In genomic region chr11:5364214-5364613, GRCh38 we compare ENCODE assay signal across 11 cellular contexts. TPM values are rescaled to one million over a fixed set of nuclear protein-coding genes. Genes with fewer than 3 reads are reported as not detected.
DNase-seq lines count a peak whose midpoint lies in the region; ATAC-seq, FAIRE-seq and TF ChIP-seq lines count a peak whose summit lies in the region.
"Had no signal": no experiment of that assay in that cellular context is flagged by ENCODE, and none has a peak within 500 bp of the region (broad histone marks: within the 10 kb centered on the region; RNA-seq: fewer than 3 reads in every experiment).

No MANE protein-coding gene starts in this region.

- TF ChIP-seq RAD21 in SK-N-SH (IDR thresholded peaks at IDR 0.05; ENCODE audit: low read length): no peak

- H3K36me3 ChIP-seq in BJ (ENCODE audit: control insufficient read depth, insufficient read depth, low read length) (no peaks in the 10 kb centered on the region), SK-N-SH (replicated peaks in 1 of 2; ENCODE audit: control insufficient read depth in 1 of 2, insufficient read depth in 2 of 2, low read length in 1 of 2) (no peaks in the 10 kb centered on the region), small intestine (ENCODE audit: control insufficient read depth in 2 of 2, insufficient read depth in 2 of 2, low read length in 2 of 2) (no peaks in the 10 kb centered on the region)

- H3K27ac ChIP-seq in SK-N-SH (ENCODE audit: low read depth in 2 of 2, low read length in 1 of 2) (peak overlapping the region in 1 of 2 experiments; percentile 43; a peak in 1 of 4 replicates), small intestine (ENCODE audit: low read depth in 1 of 2, low read length in 1 of 2) (no peak overlapping the region)
- H3K27ac ChIP-seq: RWPE1, testis had no signal

- TF ChIP-seq EP300 in SK-N-SH (IDR thresholded peaks at IDR 0.05; ENCODE audit: borderline replicate concordance in 1 of 2, low read depth in 1 of 2, low read length in 1 of 2): peak in 1 of 2 experiments; percentile 77; a peak in 2 of 4 replicates

- H3F3A ChIP-seq in SK-N-SH (replicated peaks; ENCODE audit: insufficient read depth): peaks cover 27% of the 10 kb centered on the region

- ATAC-seq in HG03135 (IDR thresholded peaks at IDR 0.05; ENCODE audit: unreplicated experiment): no peak
- no peak for ATAC-seq in GM21737 (IDR thresholded peaks at IDR 0.05; ENCODE audit: unreplicated experiment)

- H3K4me1 ChIP-seq in SK-N-SH (ENCODE audit: control insufficient read depth in 1 of 2, insufficient read depth in 2 of 2, low read depth in 1 of 2, low read length in 1 of 2) (peaks cover 0 to 15% of the 10 kb centered on the region in 2 experiments; a peak in 1 of 4 replicates), small intestine (ENCODE audit: control insufficient read depth in 2 of 2, insufficient read depth in 1 of 2, low read depth in 1 of 2, low read length in 1 of 2) (no peaks in the 10 kb centered on the region)

- H4K20me1 ChIP-seq in SK-N-SH (ENCODE audit: insufficient read depth): no peaks in the 10 kb centered on the region

- H3K27me3 ChIP-seq in BJ (ENCODE audit: control insufficient read depth, insufficient read depth, low read length) (no peaks in the 10 kb centered on the region), SK-N-SH (ENCODE audit: insufficient read depth) (no peaks in the 10 kb centered on the region), small intestine (ENCODE audit: control insufficient read depth in 2 of 2, insufficient read depth in 2 of 2, low read length in 2 of 2) (no peaks in the 10 kb centered on the region)
- H3K27me3 ChIP-seq: testis had no signal

- H3K4me2 ChIP-seq in SK-N-SH: no peak overlapping the region

- no peak for FAIRE-seq in small intestine (lab: Jason Lieb, UNC)

- POLR2A ChIA-PET in BJ (lab: Charles Lee): no interaction called here
- POLR2A ChIA-PET in SK-N-SH (lab: Yijun Ruan, JAX): no interaction called here

- no peak overlapping the region for H3K9ac ChIP-seq in SK-N-SH

- H3K4me3 ChIP-seq in BJ (ENCODE audit: low read depth, low read length) (no peak overlapping the region), SK-N-SH (ENCODE audit: low read depth in 2 of 2, low read length in 1 of 2) (no peak overlapping the region), small intestine (ENCODE audit: low read depth in 1 of 2, low read length in 2 of 2) (no peak overlapping the region)
- H3K4me3 ChIP-seq: testis had no signal

- CTCF ChIA-PET in BJ (lab: Yijun Ruan, JAX): interaction anchor here (0.8 to 2.5 kb wide), 5 partner anchors 16 to 159 kb away, joined by 3 to 10 read pairs (median 3); no protein-coding TSS in a partner anchor
- CTCF ChIA-PET in SK-N-SH (lab: Yijun Ruan, JAX): interaction anchor here (1.5 kb wide), 1 partner anchor 527 kb away, joined by 3 read pairs; no protein-coding TSS in a partner anchor

- H3K9me2 ChIP-seq in SK-N-SH: no peaks in the 10 kb centered on the region

- no peak overlapping the region for H2AFZ ChIP-seq in SK-N-SH (ENCODE audit: low read depth)

- DNase-seq in BJ (ENCODE audit: low read depth): peak; percentile 53
- no peak for DNase-seq in SK-N-SH
- peak; percentile 81 for DNase-seq in glomerular visceral epithelial cell (ENCODE audit: extremely low spot score)
- DNase-seq in small intestine: no peak
- DNase-seq: C1 segment of cervical spinal cord, NCI-H1092, NCI-H510A treated with DMSO at 0.1 percent for 48 hours, testis had no signal

- H3K79me2 ChIP-seq in SK-N-SH (ENCODE audit: insufficient read depth): no peaks in the 10 kb centered on the region

- TF ChIP-seq CTCF in BJ (IDR thresholded peaks at IDR 0.05; ENCODE audit: insufficient read depth, low read depth, low read length) (no peak), SK-N-SH (IDR thresholded peaks at IDR 0.05) (no peak)

- 0% methylated on average over 2 of the region's 2 CpGs for WGBS in SK-N-SH (ENCODE audit: low lambda C conversion rate)
- 18 to 53% (median 45%) methylated on average over 1 to 2 of the region's 2 CpGs for WGBS in small intestine, 3 donors

- H3K9me3 ChIP-seq in SK-N-SH (no peaks in the 10 kb centered on the region), small intestine (ENCODE audit: control insufficient read depth, low read depth) (no peaks in the 10 kb centered on the region)
- H3K9me3 ChIP-seq: testis had no signal

TF ChIP-seq in SK-N-SH, 30 proteins besides CTCF, POLR2A, EP300 and RAD21 (continues in another document):
- TF ChIP-seq TCF12 (IDR thresholded peaks at IDR 0.05): peak; percentile 62; the same call in 1 of the 2 replicates
- no peak for TF ChIP-seq FOXJ3 (CRISPR knock-in tag; IDR thresholded peaks at IDR 0.05)
- TF ChIP-seq RXRA (IDR thresholded peaks at IDR 0.05; ENCODE audit: borderline replicate concordance, low read depth): peak; percentile 82
- no peak for TF ChIP-seq SMC3 (IDR thresholded peaks at IDR 0.05; ENCODE audit: low read depth, low read length)
- TF ChIP-seq SIN3A (IDR thresholded peaks at IDR 0.05; ENCODE audit: borderline replicate concordance, low read depth, low read length): no peak
- TF ChIP-seq RFX5 (IDR thresholded peaks at IDR 0.05; ENCODE audit: low read length): no peak
- TF ChIP-seq EZH2phosphoT487 (IDR thresholded peaks at IDR 0.05; ENCODE audit: borderline replicate concordance, low read depth): no peak
- TF ChIP-seq, protein P1, sequence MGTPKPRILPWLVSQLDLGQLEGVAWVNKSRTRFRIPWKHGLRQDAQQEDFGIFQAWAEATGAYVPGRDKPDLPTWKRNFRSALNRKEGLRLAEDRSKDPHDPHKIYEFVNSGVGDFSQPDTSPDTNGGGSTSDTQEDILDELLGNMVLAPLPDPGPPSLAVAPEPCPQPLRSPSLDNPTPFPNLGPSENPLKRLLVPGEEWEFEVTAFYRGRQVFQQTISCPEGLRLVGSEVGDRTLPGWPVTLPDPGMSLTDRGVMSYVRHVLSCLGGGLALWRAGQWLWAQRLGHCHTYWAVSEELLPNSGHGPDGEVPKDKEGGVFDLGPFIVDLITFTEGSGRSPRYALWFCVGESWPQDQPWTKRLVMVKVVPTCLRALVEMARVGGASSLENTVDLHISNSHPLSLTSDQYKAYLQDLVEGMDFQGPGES (IDR thresholded peaks at IDR 0.05; ENCODE audit: low read depth, low read length): no peak
- no peak for TF ChIP-seq ELF1 (IDR thresholded peaks at IDR 0.05)
- peak; percentile 74 for TF ChIP-seq PBX3 (IDR thresholded peaks at IDR 0.05)
- TF ChIP-seq MAX (IDR thresholded peaks at IDR 0.05; ENCODE audit: low read depth): no peak

RNA-seq across cellular contexts. Expression of gene OR51B6, which starts 12.9 kb away (rescaled TPM):
- not detected in 2 replicates for polyA plus RNA-seq in BJ (2011; rRNA removed)
- not detected in 2 replicates for polyA minus RNA-seq in BJ (2011; rRNA and poly(A)+ RNA removed)
- not detected in 2 replicates for polyA plus RNA-seq in SK-N-SH (2012; rRNA removed)
- polyA plus RNA-seq in SK-N-SH (2012; cell fraction: cytosol; rRNA removed): not detected in 2 replicates
- polyA plus RNA-seq in SK-N-SH (2012; cell fraction: nucleus; rRNA removed): not detected in 2 replicates
- not detected for polyA plus RNA-seq in small intestine

RNA-seq across cellular contexts. Expression of gene OR51M1, which starts 19.4 kb away (rescaled TPM):
- polyA plus RNA-seq in BJ (2011; rRNA removed) (not detected in 2 replicates), SK-N-SH (2012; rRNA removed) (not detected in 2 replicates), small intestine (not detected)
- polyA minus RNA-seq in BJ (2011; rRNA and poly(A)+ RNA removed): not detected in 2 replicates
- polyA plus RNA-seq in SK-N-SH (2012; cell fraction: cytosol; rRNA removed): not detected in 2 replicates
- not detected in 2 replicates for polyA plus RNA-seq in SK-N-SH (2012; cell fraction: nucleus; rRNA removed)

RNA-seq across cellular contexts. Expression of gene OR51B5, which starts 20.9 kb away (rescaled TPM):
- 0.05 TPM in 1 of 2 replicates, not detected in the other for polyA plus RNA-seq in BJ (2011; rRNA removed)
- polyA minus RNA-seq in BJ (2011; rRNA and poly(A)+ RNA removed): 0.38 TPM in 1 of 2 replicates, not detected in the other
- polyA plus RNA-seq in SK-N-SH (2012; rRNA removed): 0.15 and 0.29 TPM in 2 replicates
- polyA plus RNA-seq in SK-N-SH (2012; cell fraction: cytosol; rRNA removed): 0.20 and 0.24 TPM in 2 replicates
- 0.53 and 0.57 TPM in 2 replicates for polyA plus RNA-seq in SK-N-SH (2012; cell fraction: nucleus; rRNA removed)
- not detected for polyA plus RNA-seq in small intestine

RNA-seq across cellular contexts. Expression of gene OR51B2, which starts 40.1 kb away (rescaled TPM):
- polyA plus RNA-seq in BJ (2011; rRNA removed) (not detected in 2 replicates), SK-N-SH (2012; rRNA removed) (not detected in 2 replicates), small intestine (not detected)
- not detected in 2 replicates for polyA minus RNA-seq in BJ (2011; rRNA and poly(A)+ RNA removed)
- polyA plus RNA-seq in SK-N-SH (2012; cell fraction: cytosol; rRNA removed): not detected in 2 replicates
- polyA plus RNA-seq in SK-N-SH (2012; cell fraction: nucleus; rRNA removed): 0.08 TPM in 1 of 2 replicates, not detected in the other

RNA-seq across cellular contexts. Expression of gene OR51Q1, which starts 57.7 kb away (rescaled TPM):
- polyA plus RNA-seq in BJ (2011; rRNA removed) (not detected in 2 replicates), SK-N-SH (2012; rRNA removed) (not detected in 2 replicates), small intestine (not detected)
- not detected in 2 replicates for polyA minus RNA-seq in BJ (2011; rRNA and poly(A)+ RNA removed)
- not detected in 2 replicates for polyA plus RNA-seq in SK-N-SH (2012; cell fraction: cytosol; rRNA removed)
- polyA plus RNA-seq in SK-N-SH (2012; cell fraction: nucleus; rRNA removed): not detected in 2 replicates

Comparison
In these comparisons a context has a peak if more than half of its experiments do, and no peak if none do; other contexts are left out.
1. DNase-seq: peak in BJ (single experiment) and glomerular visceral epithelial cell (single experiment); none in SK-N-SH (single experiment) and small intestine (single experiment).